Comparison of ENCODE assay signal across 20 cellular contexts in genomic region chr9:78351816-78352215, GRCh38. TPM values are rescaled to one million over a fixed set of nuclear protein-coding genes. Genes with fewer than 3 reads are reported as not detected.
DNase-seq lines count a peak whose midpoint lies in the region; ATAC-seq lines count a peak whose summit lies in the region.
"Had no signal": no experiment of that assay in that cellular context is flagged by ENCODE, and none has a peak within 500 bp of the region (broad histone marks: within the 10 kb centered on the region; RNA-seq: fewer than 3 reads in every experiment).

No MANE protein-coding gene starts in this region.

- intact Hi-C loops in sciatic nerve (cut with DNase I), result no loop called here

- peaks cover 17% of the 10 kb centered on the region for H3K4me1 Mint-ChIP-seq in T-helper 2 cell treated with Interferon-gamma antibody and Interleukin-4, amounts not matched to agents 5 μg/mL and 100 μg/mL, for 36 hours (ENCODE audit: low read depth)

- no peaks in the 10 kb centered on the region for H3K9me3 Mint-ChIP-seq in T-helper 2 cell treated with Interferon-gamma antibody and Interleukin-4, amounts not matched to agents 5 μg/mL and 100 μg/mL, for 36 hours

- no peaks in the 10 kb centered on the region for H3K36me3 Mint-ChIP-seq in T-helper 2 cell treated with Interferon-gamma antibody and Interleukin-4, amounts not matched to agents 5 μg/mL and 100 μg/mL, for 36 hours (ENCODE audit: low read depth)

- peak; percentile 4 for DNase-seq in NOMO-1 treated with dmso at 0.1 percent for 144 hours (lab: John Stamatoyannopoulos, UW; ENCODE audit: unreplicated experiment)
- DNase-seq in NOMO-1 treated with DMSO at 0.1 percent for 48 hours (lab: John Stamatoyannopoulos, UW; ENCODE audit: unreplicated experiment), result no peak
- DNase-seq in T-helper 2 cell treated with Interferon-gamma antibody and Interleukin-4, amounts not matched to agents 5 μg/mL and 100 μg/mL, for 36 hours (ENCODE audit: low spot score), result no peak
- DNase-seq in sciatic nerve (ENCODE audit: low spot score), result no peak
- DNase-seq in effector CD4-positive, alpha-beta T cell, result no peak
- DNase-seq in NCI-H2107 treated with DMSO at 0.1 percent for 48 hours (lab: John Stamatoyannopoulos, UW; ENCODE audit: unreplicated experiment), result no peak
- DNase-seq: 8988T, DMS53, dorsolateral prefrontal cortex, erythroblast, left ventricle myocardium inferior, NCI-H1092, NCI-H2081 treated with DMSO at 0.1 percent for 48 hours, NCI-H524, right lobe of liver, SIG-M5, T-helper 9 cell had no signal

- H3K27me3 Mint-ChIP-seq in T-helper 2 cell treated with Interferon-gamma antibody and Interleukin-4, amounts not matched to agents 5 μg/mL and 100 μg/mL, for 36 hours (ENCODE audit: low read depth), result no peaks in the 10 kb centered on the region
- H3K27me3 Mint-ChIP-seq: IgD-negative memory B cell had no signal

- H3K4me3 Mint-ChIP-seq in T-helper 2 cell treated with Interferon-gamma antibody and Interleukin-4, amounts not matched to agents 5 μg/mL and 100 μg/mL, for 36 hours, result peak overlapping the region; percentile 52

- H3K27ac Mint-ChIP-seq in T-helper 2 cell treated with Interferon-gamma antibody and Interleukin-4, amounts not matched to agents 5 μg/mL and 100 μg/mL, for 36 hours, result peak overlapping the region; percentile 60
- H3K27ac Mint-ChIP-seq: IgD-negative memory B cell had no signal

- ATAC-seq in GM19438 (IDR thresholded peaks at IDR 0.05; ENCODE audit: low read depth, unreplicated experiment), result peak; percentile 92
- peak; percentile 59 for ATAC-seq in HG03378 (IDR thresholded peaks at IDR 0.05; ENCODE audit: unreplicated experiment)
- ATAC-seq in sciatic nerve, result no peak
- ATAC-seq: right lobe of liver had no signal

RNA-seq across cellular contexts. Expression of gene PSAT1, which starts 54.9 kb away (rescaled TPM):
- 17.0 TPM for total RNA-seq in sciatic nerve
